ENCODE assay signal across 10 cellular contexts in genomic region chr2:85394256-85394655, GRCh38. TPM values are rescaled to one million over a fixed set of nuclear protein-coding genes. Genes with fewer than 3 reads are reported as not detected.
DNase-seq lines count a peak whose midpoint lies in the region; ATAC-seq and TF ChIP-seq lines count a peak whose summit lies in the region.
"Had no signal": no experiment of that assay in that cellular context is flagged by ENCODE, and none has a peak within 500 bp of the region (broad histone marks: within the 10 kb centered on the region; RNA-seq: fewer than 3 reads in every experiment).

No MANE protein-coding gene starts in this region.

- DNase-seq in activated effector memory CD4-positive, alpha-beta T cell treated with anti-CD3 and anti-CD28 coated beads, Interleukin-2, amount 50 U/mL, for 16 hours: peak; percentile 47
- no peak for DNase-seq in activated effector memory CD4-positive, alpha-beta T cell treated with Interleukin-2 at 50 U/mL for 16 hours
- peak; percentile 36 to 54 for DNase-seq in SJCRH30
- peak; percentile 91 for DNase-seq in medulla oblongata (ENCODE audit: extremely low spot score)
- peak; percentile 36 to 40 for DNase-seq in thyroid gland
- no peak for DNase-seq in dedifferentiated amniotic fluid mesenchymal stem cell (ENCODE audit: extremely low spot score)
- no peak for DNase-seq in NCI-H146 (lab: John Stamatoyannopoulos, UW)
- DNase-seq: activated gamma-delta T cell treated with Interleukin-2 at 50 U/mL for 16 hours, KG1 had no signal

- ATAC-seq in GM21515 (IDR thresholded peaks at IDR 0.05; ENCODE audit: unreplicated experiment): no peak

- H3K27ac ChIP-seq in SJCRH30 (no peak overlapping the region), thyroid gland (peak overlapping the region; percentile 95 to 98 (median 96))

- 89 to 97% methylated on average over 3 of the region's 4 CpGs for whole genome bisulfite sequencing in thyroid gland, 2 donors

- intact Hi-C loops in thyroid gland (cut with DNase I): no loop called here

- H3K4me1 ChIP-seq in SJCRH30 (no peaks in the 10 kb centered on the region), thyroid gland (peaks cover 43 to 60% of the 10 kb centered on the region in 2 donors)

- TF ChIP-seq POLR2A in thyroid gland (IDR thresholded peaks at IDR 0.05): no peak

- no peak for TF ChIP-seq CTCF in thyroid gland (IDR thresholded peaks at IDR 0.05)

- H3K36me3 ChIP-seq in SJCRH30: no peaks in the 10 kb centered on the region
- H3K36me3 ChIP-seq in thyroid gland: peaks cover 5 to 10% of the 10 kb centered on the region in 2 donors

- H3K27me3 ChIP-seq in SJCRH30 (no peaks in the 10 kb centered on the region), thyroid gland (no peaks in the 10 kb centered on the region)

- H3K4me3 ChIP-seq in SJCRH30: no peak overlapping the region
- no peak overlapping the region for H3K4me3 ChIP-seq in thyroid gland (replicated peaks in 1 of 3)

- H3K9me3 ChIP-seq in SJCRH30 (replicated peaks): no peaks in the 10 kb centered on the region
- H3K9me3 ChIP-seq in thyroid gland: no peaks in the 10 kb centered on the region

RNA-seq across cellular contexts. Expression of gene CAPG, which starts 15.9 kb away (rescaled TPM):
- 0.43 and 1.1 TPM in 2 replicates for total RNA-seq in SJCRH30 (2014; rRNA removed; shearing (Covaris generic))
- total RNA-seq in thyroid gland: 100 to 1,000 TPM; 155 to 257 (median 225) TPM

RNA-seq across cellular contexts. Expression of gene SH2D6, which starts 24.3 kb away (rescaled TPM):
- 0.25 and 0.77 TPM in 2 replicates for total RNA-seq in SJCRH30 (2014; rRNA removed; shearing (Covaris generic))
- 1 to 10 TPM; 1.6 to 9.0 (median 4.1) TPM for total RNA-seq in thyroid gland

RNA-seq across cellular contexts. Expression of gene ELMOD3, which starts 39.7 kb away (rescaled TPM):
- total RNA-seq in SJCRH30 (2014; rRNA removed; shearing (Covaris generic)): 17.2 and 19.3 TPM in 2 replicates
- 10 to 100 TPM; 23.4 to 34.5 (median 31.4) TPM for total RNA-seq in thyroid gland

RNA-seq across cellular contexts. Expression of gene RETSAT, which starts 39.9 kb away (rescaled TPM):
- 9.3 and 11.0 TPM in 2 replicates for total RNA-seq in SJCRH30 (2014; rRNA removed; shearing (Covaris generic))
- 100 to 1,000 TPM in 3 of 4 donors, 10 to 100 TPM in 1; 88.2 to 253 (median 182) TPM for total RNA-seq in thyroid gland

Comparison
In these comparisons a context has a peak if more than half of its experiments do, and no peak if none do; other contexts are left out.
1. DNase-seq: peak in activated effector memory CD4-positive, alpha-beta T cell treated with anti-CD3 and anti-CD28 coated beads, Interleukin-2, amount 50 U/mL, for 16 hours (single experiment), SJCRH30 (2 of 2), medulla oblongata (single experiment) and thyroid gland (2 of 2); none in activated effector memory CD4-positive, alpha-beta T cell treated with Interleukin-2 at 50 U/mL for 16 hours (single experiment), dedifferentiated amniotic fluid mesenchymal stem cell (single experiment) and NCI-H146 (single experiment).
2. RNA of gene CAPG, which starts 15.9 kb away (total RNA-seq): 155 to 257 TPM in thyroid gland; 0.43 to 1.1 TPM in SJCRH30; every median in the first group is over 10 times any median in the second.